Comparison of ENCODE assay signal across 8 cellular contexts in genomic region chr19:20660473-20660872, GRCh38.
DNase-seq lines count a peak whose midpoint lies in the region; ATAC-seq and TF ChIP-seq lines count a peak whose summit lies in the region.

No MANE protein-coding gene starts in this region.

- ATAC-seq in GM19351 (IDR thresholded peaks at IDR 0.05; ENCODE audit: unreplicated experiment) (no peak), GM19397 (IDR thresholded peaks at IDR 0.05; ENCODE audit: unreplicated experiment) (no peak)

- DNase-seq in AG09309 (ENCODE audit: low read depth) (no peak), OCI-M1 (lab: John Stamatoyannopoulos, UW) (peak; percentile 62), epithelial cell of esophagus (ENCODE audit: low read depth) (peak; percentile 1), T1000 (lab: John Stamatoyannopoulos, UW) (no peak), NCI-H774 (lab: John Stamatoyannopoulos, UW) (no peak)

- TF ChIP-seq CTCF in AG09309 (IDR thresholded peaks at IDR 0.05; ENCODE audit: control insufficient read depth, insufficient read depth, low read depth, low read length, missing control alignments), result no peak
- no peak for TF ChIP-seq CTCF in epithelial cell of esophagus (IDR thresholded peaks at IDR 0.05; ENCODE audit: insufficient read depth, low read depth, low read length, missing control alignments)
- no peak for TF ChIP-seq CTCF in nephron (IDR thresholded peaks at IDR 0.05; ENCODE audit: unreplicated experiment in 3 of 3)

- H3K27me3 Mint-ChIP-seq in nephron (ENCODE audit: low read depth), result peaks cover 5% of the 10 kb centered on the region

- peaks cover 4% of the 10 kb centered on the region for H3K4me1 Mint-ChIP-seq in nephron

- peak overlapping the region; percentile 99 to 100 (median 99) for H3K27ac Mint-ChIP-seq in nephron

- peak overlapping the region; percentile 93 to 99 (median 99) for H3K4me3 Mint-ChIP-seq in nephron

- H3K4me3 ChIP-seq in AG09309 (ENCODE audit: control insufficient read depth, low read depth, low read length) (peak overlapping the region; percentile 45), epithelial cell of esophagus (ENCODE audit: low read length) (peak overlapping the region; percentile 88)

- peaks cover 65% of the 10 kb centered on the region for H3K36me3 Mint-ChIP-seq in nephron (ENCODE audit: low read depth)

- peaks cover 63% of the 10 kb centered on the region for H3K9me3 Mint-ChIP-seq in nephron

Comparison
In these comparisons a context has a peak if more than half of its experiments do, and no peak if none do; other contexts are left out.
1. DNase-seq: peak in OCI-M1 (single experiment) and epithelial cell of esophagus (single experiment); none in AG09309 (single experiment), T1000 (single experiment) and NCI-H774 (single experiment).